Comparison of ENCODE assay signal across 2 cellular contexts in the genomic region with DNA sequence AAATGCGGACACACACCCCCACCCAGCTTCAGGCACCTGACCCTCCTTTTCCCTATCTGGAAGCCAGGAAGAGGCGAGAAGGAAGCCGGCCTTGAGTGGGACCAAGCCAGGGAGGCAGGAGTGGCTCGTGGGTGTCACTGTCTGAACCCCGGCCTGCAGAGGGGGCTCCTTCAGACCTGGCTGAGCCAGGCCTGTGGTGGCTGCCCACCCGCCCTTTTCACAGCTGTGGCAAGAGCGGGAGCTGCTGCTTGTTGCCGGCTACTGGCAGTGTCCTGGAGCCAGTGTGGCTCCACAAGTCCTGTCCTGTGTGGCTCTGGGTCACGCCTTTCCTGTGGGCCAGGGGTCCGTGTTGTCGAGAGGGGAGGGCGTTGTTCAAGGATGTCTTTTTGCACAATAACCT.
TF ChIP-seq lines count a peak whose summit lies in the region.

No MANE protein-coding gene starts in this region.

TF ChIP-seq in GM23338, 12 proteins besides CTCF, POLR2A, EP300 and RAD21 (continued from another document):
- TF ChIP-seq STAT1 (IDR thresholded peaks at IDR 0.05; ENCODE audit: unreplicated experiment) (no peak), POLR2AphosphoS5 (IDR thresholded peaks at IDR 0.05; ENCODE audit: low read depth) (no peak), ZNF114 (CRISPR knock-in tag; IDR thresholded peaks at IDR 0.05) (no peak), EZH2phosphoT487 (IDR thresholded peaks at IDR 0.05; ENCODE audit: unreplicated experiment) (no peak), CREB1 (CRISPR knock-in tag; IDR thresholded peaks at IDR 0.05; ENCODE audit: low read depth) (no peak), ZNF331 (CRISPR knock-in tag; IDR thresholded peaks at IDR 0.05; ENCODE audit: low read depth) (no peak), ZNF462 (CRISPR knock-in tag; IDR thresholded peaks at IDR 0.05) (no peak)
- TF ChIP-seq, protein P1, sequence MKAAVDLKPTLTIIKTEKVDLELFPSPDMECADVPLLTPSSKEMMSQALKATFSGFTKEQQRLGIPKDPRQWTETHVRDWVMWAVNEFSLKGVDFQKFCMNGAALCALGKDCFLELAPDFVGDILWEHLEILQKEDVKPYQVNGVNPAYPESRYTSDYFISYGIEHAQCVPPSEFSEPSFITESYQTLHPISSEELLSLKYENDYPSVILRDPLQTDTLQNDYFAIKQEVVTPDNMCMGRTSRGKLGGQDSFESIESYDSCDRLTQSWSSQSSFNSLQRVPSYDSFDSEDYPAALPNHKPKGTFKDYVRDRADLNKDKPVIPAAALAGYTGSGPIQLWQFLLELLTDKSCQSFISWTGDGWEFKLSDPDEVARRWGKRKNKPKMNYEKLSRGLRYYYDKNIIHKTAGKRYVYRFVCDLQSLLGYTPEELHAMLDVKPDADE (IDR thresholded peaks at IDR 0.05) = no peak
- TF ChIP-seq, protein P2, sequence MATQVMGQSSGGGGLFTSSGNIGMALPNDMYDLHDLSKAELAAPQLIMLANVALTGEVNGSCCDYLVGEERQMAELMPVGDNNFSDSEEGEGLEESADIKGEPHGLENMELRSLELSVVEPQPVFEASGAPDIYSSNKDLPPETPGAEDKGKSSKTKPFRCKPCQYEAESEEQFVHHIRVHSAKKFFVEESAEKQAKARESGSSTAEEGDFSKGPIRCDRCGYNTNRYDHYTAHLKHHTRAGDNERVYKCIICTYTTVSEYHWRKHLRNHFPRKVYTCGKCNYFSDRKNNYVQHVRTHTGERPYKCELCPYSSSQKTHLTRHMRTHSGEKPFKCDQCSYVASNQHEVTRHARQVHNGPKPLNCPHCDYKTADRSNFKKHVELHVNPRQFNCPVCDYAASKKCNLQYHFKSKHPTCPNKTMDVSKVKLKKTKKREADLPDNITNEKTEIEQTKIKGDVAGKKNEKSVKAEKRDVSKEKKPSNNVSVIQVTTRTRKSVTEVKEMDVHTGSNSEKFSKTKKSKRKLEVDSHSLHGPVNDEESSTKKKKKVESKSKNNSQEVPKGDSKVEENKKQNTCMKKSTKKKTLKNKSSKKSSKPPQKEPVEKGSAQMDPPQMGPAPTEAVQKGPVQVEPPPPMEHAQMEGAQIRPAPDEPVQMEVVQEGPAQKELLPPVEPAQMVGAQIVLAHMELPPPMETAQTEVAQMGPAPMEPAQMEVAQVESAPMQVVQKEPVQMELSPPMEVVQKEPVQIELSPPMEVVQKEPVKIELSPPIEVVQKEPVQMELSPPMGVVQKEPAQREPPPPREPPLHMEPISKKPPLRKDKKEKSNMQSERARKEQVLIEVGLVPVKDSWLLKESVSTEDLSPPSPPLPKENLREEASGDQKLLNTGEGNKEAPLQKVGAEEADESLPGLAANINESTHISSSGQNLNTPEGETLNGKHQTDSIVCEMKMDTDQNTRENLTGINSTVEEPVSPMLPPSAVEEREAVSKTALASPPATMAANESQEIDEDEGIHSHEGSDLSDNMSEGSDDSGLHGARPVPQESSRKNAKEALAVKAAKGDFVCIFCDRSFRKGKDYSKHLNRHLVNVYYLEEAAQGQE (IDR thresholded peaks at IDR 0.05; ENCODE audit: unreplicated experiment) = no peak
TF ChIP-seq in GM23338: peak in this region for 0.

TF ChIP-seq in WTC11, 78 proteins besides CTCF, POLR2A, EP300 and RAD21 (continued from another document):
- no peak for TF ChIP-seq ZNF532 (CRISPR knock-in tag; IDR thresholded peaks at IDR 0.05; ENCODE audit: borderline replicate concordance)
- TF ChIP-seq E2F5 (CRISPR knock-in tag; IDR thresholded peaks at IDR 0.05) = no peak
- TF ChIP-seq MLX (CRISPR knock-in tag; IDR thresholded peaks at IDR 0.05) = no peak
- no peak for TF ChIP-seq KAT7 (CRISPR knock-in tag; IDR thresholded peaks at IDR 0.05; ENCODE audit: borderline replicate concordance)
- TF ChIP-seq, protein P3, sequence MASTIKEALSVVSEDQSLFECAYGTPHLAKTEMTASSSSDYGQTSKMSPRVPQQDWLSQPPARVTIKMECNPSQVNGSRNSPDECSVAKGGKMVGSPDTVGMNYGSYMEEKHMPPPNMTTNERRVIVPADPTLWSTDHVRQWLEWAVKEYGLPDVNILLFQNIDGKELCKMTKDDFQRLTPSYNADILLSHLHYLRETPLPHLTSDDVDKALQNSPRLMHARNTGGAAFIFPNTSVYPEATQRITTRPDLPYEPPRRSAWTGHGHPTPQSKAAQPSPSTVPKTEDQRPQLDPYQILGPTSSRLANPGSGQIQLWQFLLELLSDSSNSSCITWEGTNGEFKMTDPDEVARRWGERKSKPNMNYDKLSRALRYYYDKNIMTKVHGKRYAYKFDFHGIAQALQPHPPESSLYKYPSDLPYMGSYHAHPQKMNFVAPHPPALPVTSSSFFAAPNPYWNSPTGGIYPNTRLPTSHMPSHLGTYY (CRISPR knock-in tag; IDR thresholded peaks at IDR 0.05) = no peak
- TF ChIP-seq ZNF317 (CRISPR knock-in tag; IDR thresholded peaks at IDR 0.05; ENCODE audit: borderline replicate concordance, low read depth) = no peak
- TF ChIP-seq ESRRA (CRISPR knock-in tag; IDR thresholded peaks at IDR 0.05; ENCODE audit: borderline replicate concordance) = no peak
- no peak for TF ChIP-seq MAX (CRISPR knock-in tag; IDR thresholded peaks at IDR 0.05)
- no peak for TF ChIP-seq ATF3 (CRISPR knock-in tag; conservative IDR thresholded peaks at IDR 0.05)
- TF ChIP-seq IRF2 (CRISPR knock-in tag; IDR thresholded peaks at IDR 0.05; ENCODE audit: borderline replicate concordance, low read depth) = no peak
- TF ChIP-seq ZNF416 (CRISPR knock-in tag; IDR thresholded peaks at IDR 0.05) = no peak
- TF ChIP-seq HMGA2 (CRISPR knock-in tag; IDR thresholded peaks at IDR 0.05) = no peak
- TF ChIP-seq, protein P4, sequence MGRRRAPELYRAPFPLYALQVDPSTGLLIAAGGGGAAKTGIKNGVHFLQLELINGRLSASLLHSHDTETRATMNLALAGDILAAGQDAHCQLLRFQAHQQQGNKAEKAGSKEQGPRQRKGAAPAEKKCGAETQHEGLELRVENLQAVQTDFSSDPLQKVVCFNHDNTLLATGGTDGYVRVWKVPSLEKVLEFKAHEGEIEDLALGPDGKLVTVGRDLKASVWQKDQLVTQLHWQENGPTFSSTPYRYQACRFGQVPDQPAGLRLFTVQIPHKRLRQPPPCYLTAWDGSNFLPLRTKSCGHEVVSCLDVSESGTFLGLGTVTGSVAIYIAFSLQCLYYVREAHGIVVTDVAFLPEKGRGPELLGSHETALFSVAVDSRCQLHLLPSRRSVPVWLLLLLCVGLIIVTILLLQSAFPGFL (CRISPR knock-in tag; IDR thresholded peaks at IDR 0.05; ENCODE audit: borderline replicate concordance) = no peak
- no peak for TF ChIP-seq GTF2I (CRISPR knock-in tag; conservative IDR thresholded peaks at IDR 0.05)
- TF ChIP-seq NFE2L1 (CRISPR knock-in tag; IDR thresholded peaks at IDR 0.05) = no peak
